ENCODE assay signal across 18 cellular contexts in the genomic region with DNA sequence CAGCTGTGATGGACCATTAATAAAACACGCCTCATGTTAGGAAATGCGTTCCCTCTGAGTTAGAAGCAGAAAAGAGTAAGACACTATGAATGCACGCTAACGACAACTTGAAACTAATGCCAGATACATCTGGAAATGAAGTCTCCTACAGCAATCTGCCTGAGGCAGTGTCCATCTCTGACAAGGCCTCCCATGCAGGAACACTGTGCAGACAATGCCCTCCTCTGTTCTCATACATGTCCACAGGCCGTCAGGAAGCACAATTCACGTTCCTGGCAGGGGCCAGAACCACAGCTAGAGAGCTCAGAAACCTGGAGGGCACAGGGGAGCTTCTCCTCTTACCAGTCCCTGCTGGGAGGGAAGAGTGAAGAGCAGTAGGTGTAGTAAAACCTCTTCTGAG. TPM values are rescaled to one million over a fixed set of nuclear protein-coding genes. Genes with fewer than 3 reads are reported as not detected.
DNase-seq lines count a peak whose midpoint lies in the region; TF ChIP-seq lines count a peak whose summit lies in the region.
"Had no signal": no experiment of that assay in that cellular context is flagged by ENCODE, and none has a peak within 500 bp of the region (broad histone marks: within the 10 kb centered on the region; RNA-seq: fewer than 3 reads in every experiment).

No MANE protein-coding gene starts in this region.

- H4K20me1 ChIP-seq in Karpas-422 (ENCODE audit: insufficient read depth, low read depth, low read length), result peaks cover 9% of the 10 kb centered on the region

- H3K36me3 ChIP-seq in BE2C, result peaks cover 7% of the 10 kb centered on the region
- peaks cover 4% of the 10 kb centered on the region; the same call in 1 of the 2 replicates for H3K36me3 ChIP-seq in Karpas-422 (ENCODE audit: insufficient read depth, low read length)
- H3K36me3 ChIP-seq in colonic mucosa, result no peaks in the 10 kb centered on the region
- peaks cover 9% of the 10 kb centered on the region; the same call in 1 of the 2 replicates for H3K36me3 ChIP-seq in HAP-1 (replicated peaks)

- peaks cover 71% of the 10 kb centered on the region for H3K79me2 ChIP-seq in Karpas-422 (ENCODE audit: low read length)

- H3K9ac ChIP-seq in Karpas-422 (ENCODE audit: low read length), result no peak overlapping the region
- no peak overlapping the region for H3K9ac ChIP-seq in colonic mucosa (ENCODE audit: low read depth in 2 of 2, low read length in 2 of 2)

- no peak overlapping the region for H2AFZ ChIP-seq in Karpas-422 (ENCODE audit: low read length)

- peaks cover 13% of the 10 kb centered on the region for H3K36me3 Mint-ChIP-seq in nephron (ENCODE audit: low read depth)

- intact Hi-C loops in colonic mucosa (cut with DNase I), result no loop called here

- H3K9me3 Mint-ChIP-seq in nephron, result no peaks in the 10 kb centered on the region
- H3K9me3 Mint-ChIP-seq: HFFc6, T-cell had no signal

- peak overlapping the region; percentile 83 to 93 (median 87) for H3K27ac Mint-ChIP-seq in nephron

- H3K4me1 ChIP-seq in BE2C, result peaks cover 23% of the 10 kb centered on the region
- peaks cover 46% of the 10 kb centered on the region for H3K4me1 ChIP-seq in Karpas-422 (ENCODE audit: low read length)
- H3K4me1 ChIP-seq in colonic mucosa, result peaks cover 11% of the 10 kb centered on the region
- no peaks in the 10 kb centered on the region for H3K4me1 ChIP-seq in HAP-1
- H3K4me1 ChIP-seq: left lung had no signal

- TF ChIP-seq CTCF in BE2C (IDR thresholded peaks at IDR 0.05; ENCODE audit: low read depth, low read length) (no peak), colonic mucosa (IDR thresholded peaks at IDR 0.05) (no peak), nephron (IDR thresholded peaks at IDR 0.05; ENCODE audit: unreplicated experiment in 3 of 3) (no peak)

- H3K27me3 Mint-ChIP-seq in nephron (ENCODE audit: low read depth), result no peaks in the 10 kb centered on the region
- H3K27me3 Mint-ChIP-seq: T-cell had no signal

- in situ Hi-C loops in HAP-1 (cut with MboI; ENCODE audit: low sequenced_read_pairs), result no loop called here

- H3K9me2 ChIP-seq in Karpas-422 (replicated peaks; ENCODE audit: insufficient read depth, low read length), result no peaks in the 10 kb centered on the region

- H3K27me3 ChIP-seq in BE2C (no peaks in the 10 kb centered on the region), Karpas-422 (ENCODE audit: low read length) (no peaks in the 10 kb centered on the region), colonic mucosa (no peaks in the 10 kb centered on the region), HAP-1 (ENCODE audit: low read depth) (no peaks in the 10 kb centered on the region)
- H3K27me3 ChIP-seq: left lung, stomach had no signal

- peaks cover 46% of the 10 kb centered on the region for H3K4me1 Mint-ChIP-seq in nephron

- H3K27ac ChIP-seq in Karpas-422 (ENCODE audit: low read length) (peak overlapping the region; percentile 62), colonic mucosa (peak overlapping the region; percentile 37)
- H3K27ac ChIP-seq: HL-60, left lung had no signal

- H3K9me3 ChIP-seq in BE2C (no peaks in the 10 kb centered on the region), Karpas-422 (ENCODE audit: low read length) (no peaks in the 10 kb centered on the region), colonic mucosa (no peaks in the 10 kb centered on the region), HAP-1 (no peaks in the 10 kb centered on the region)
- H3K9me3 ChIP-seq: left lung, stomach had no signal

- DNase-seq in BE2C, result peak; percentile 35
- DNase-seq in Karpas-422, result no peak
- DNase-seq in colonic mucosa, result no peak
- no peak for DNase-seq in HAP-1 (ENCODE audit: low spot score in 2 of 2)
- DNase-seq in stimulated activated CD4-positive, alpha-beta T cell treated with anti-CD3 and anti-CD28 coated beads, Interleukin-2, amount 100 ng/mL, for 48 hours, result no peak
- no peak for DNase-seq in DMS153 (lab: John Stamatoyannopoulos, UW)
- no peak for DNase-seq in T-helper 2 cell
- DNase-seq: activated CD4-positive, alpha-beta T cell treated with anti-CD3 and anti-CD28 coated beads for 4 hours; HFFc6; Kasumi-1; left lung; NCI-H1436; NCI-H510A treated with DMSO at 0.1 percent for 48 hours; PC-3; stomach; T-cell had no signal

- no peak overlapping the region for H3K4me3 Mint-ChIP-seq in nephron
- H3K4me3 Mint-ChIP-seq: T-cell had no signal

- no peak overlapping the region for H3K4me3 ChIP-seq in BE2C (ENCODE audit: low read depth, low read length)
- H3K4me3 ChIP-seq in Karpas-422 (ENCODE audit: low read length), result no peak overlapping the region
- no peak overlapping the region for H3K4me3 ChIP-seq in colonic mucosa
- H3K4me3 ChIP-seq in HAP-1, result no peak overlapping the region
- H3K4me3 ChIP-seq: left lung, stomach had no signal

- H3K4me2 ChIP-seq in Karpas-422 (ENCODE audit: low read depth, low read length, poor library complexity, severe bottlenecking), result no peak overlapping the region

RNA-seq across cellular contexts. Expression of gene CYP2D6, which starts 41.3 kb away (rescaled TPM):
- 6.7 TPM for polyA plus RNA-seq in BE2C (2012; ENCODE audit: insufficient read depth, insufficient read length, low read depth)
- total RNA-seq in Karpas-422 (2014; rRNA removed; shearing (Covaris generic); ENCODE audit: low replicate concordance), result 2.9 and 7.4 TPM in 2 replicates
- total RNA-seq in colonic mucosa, result 1 to 10 TPM; 2.2 to 2.9 TPM
